In genomic region chr1:152654110-152654509, GRCh38 we compare ENCODE assay signal across 6 cellular contexts. TPM values are rescaled to one million over a fixed set of nuclear protein-coding genes. Genes with fewer than 3 reads are reported as not detected.
DNase-seq lines count a peak whose midpoint lies in the region; ATAC-seq and TF ChIP-seq lines count a peak whose summit lies in the region.

No MANE protein-coding gene starts in this region.

- peak overlapping the region; percentile 53 for H3K4me2 ChIP-seq in Loucy (ENCODE audit: low read depth, low read length, poor library complexity, severe bottlenecking)

- intact Hi-C loops in uterus (cut with DNase I; ENCODE audit: low total_unique reads): no loop called here

- no peak overlapping the region for H3K9ac ChIP-seq in Loucy (ENCODE audit: low read depth, low read length, poor library complexity, severe bottlenecking)

- ATAC-seq in stimulated activated naive CD8-positive, alpha-beta T cell treated with anti-CD3 and anti-CD28 coated beads, Interleukin-15, Interleukin-2, amounts not matched to agents 100 U/mL and 50 U/mL, for 24 hours: no peak

- H3K9me3 ChIP-seq in Loucy (ENCODE audit: insufficient read depth, low read depth, low read length): no peaks in the 10 kb centered on the region
- no peaks in the 10 kb centered on the region for H3K9me3 ChIP-seq in uterus

- no peak overlapping the region for H3K27ac ChIP-seq in uterus

- H3K9me2 ChIP-seq in Loucy (replicated peaks; ENCODE audit: low read depth, low read length): no peaks in the 10 kb centered on the region

- H4K20me1 ChIP-seq in Loucy (ENCODE audit: insufficient read depth, low read length, poor library complexity, severe bottlenecking): no peaks in the 10 kb centered on the region

- peaks cover 2% of the 10 kb centered on the region for H3K9me3 Mint-ChIP-seq in glutamatergic neuron (ENCODE audit: unreplicated experiment)

- DNase-seq in DMS114 treated with DMSO at 0.1 percent for 48 hours (lab: John Stamatoyannopoulos, UW; ENCODE audit: unreplicated experiment) (peak; percentile 75), glutamatergic neuron (peak; percentile 74), uterus (no peak)
- DNase-seq in activated CD4-positive, CD25-positive, alpha-beta regulatory T cell treated with anti-CD3 and anti-CD28 coated beads, Interleukin-2, amount 50 U/mL, for 72 hours: peak; percentile 58
- peak; percentile 65 for DNase-seq in stimulated activated naive CD8-positive, alpha-beta T cell treated with anti-CD3 and anti-CD28 coated beads, Interleukin-15, Interleukin-2, amounts not matched to agents 100 U/mL and 50 U/mL, for 24 hours

- no peaks in the 10 kb centered on the region for H3K79me2 ChIP-seq in Loucy (ENCODE audit: insufficient read depth, low read length)

- peak overlapping the region; percentile 65 for H2AFZ ChIP-seq in Loucy (ENCODE audit: low read length)

- H3K4me1 ChIP-seq in Loucy (ENCODE audit: insufficient read depth, low read length, poor library complexity, severe bottlenecking): peaks cover 4% of the 10 kb centered on the region
- H3K4me1 ChIP-seq in uterus: no peaks in the 10 kb centered on the region

- H3K27me3 ChIP-seq in Loucy (ENCODE audit: insufficient read depth, low read length, poor library complexity, severe bottlenecking) (no peaks in the 10 kb centered on the region), uterus (no peaks in the 10 kb centered on the region)

- no peak for TF ChIP-seq POLR2A in uterus (IDR thresholded peaks at IDR 0.05)

- no peak overlapping the region for H3K27ac Mint-ChIP-seq in glutamatergic neuron (ENCODE audit: unreplicated experiment)

- no peak overlapping the region for H3K4me3 Mint-ChIP-seq in glutamatergic neuron (ENCODE audit: unreplicated experiment)

- no peaks in the 10 kb centered on the region for H3K4me1 Mint-ChIP-seq in glutamatergic neuron (ENCODE audit: low read depth, unreplicated experiment)

- H3K36me3 ChIP-seq in Loucy (ENCODE audit: insufficient read depth, low read length) (no peaks in the 10 kb centered on the region), uterus (no peaks in the 10 kb centered on the region)

- peak overlapping the region; percentile 15 for H3K4me3 ChIP-seq in Loucy (ENCODE audit: low read length, poor library complexity, severe bottlenecking)
- H3K4me3 ChIP-seq in uterus: no peak overlapping the region

- peaks cover under 1% of the 10 kb centered on the region for H3K27me3 Mint-ChIP-seq in glutamatergic neuron (ENCODE audit: unreplicated experiment)

- H3K36me3 Mint-ChIP-seq in glutamatergic neuron (ENCODE audit: unreplicated experiment): no peaks in the 10 kb centered on the region

- peak; percentile 89 for TF ChIP-seq CTCF in Loucy (conservative IDR thresholded peaks at IDR 0.05; ENCODE audit: low read length)
- TF ChIP-seq CTCF in glutamatergic neuron (IDR thresholded peaks at IDR 0.05; ENCODE audit: partially characterized antibody, unreplicated experiment): peak; percentile 86
- TF ChIP-seq CTCF in uterus (IDR thresholded peaks at IDR 0.05): peak in 1 of 4 experiments; percentile 10

- H3F3A ChIP-seq in Loucy (ENCODE audit: low read depth): no peaks in the 10 kb centered on the region

RNA-seq across cellular contexts. Expression of gene LCE2D, which starts 9.1 kb away (rescaled TPM):
- total RNA-seq in glutamatergic neuron (ENCODE audit: unreplicated experiment) (not detected), uterus (not detected)

RNA-seq across cellular contexts. Expression of gene LCE2C, which starts 21.0 kb away (rescaled TPM):
- total RNA-seq in glutamatergic neuron (ENCODE audit: unreplicated experiment) (not detected), uterus (not detected)

RNA-seq across cellular contexts. Expression of gene LCE3A, which starts 31.2 kb away (rescaled TPM):
- total RNA-seq in glutamatergic neuron (ENCODE audit: unreplicated experiment) (not detected), uterus (not detected)

RNA-seq across cellular contexts. Expression of gene LCE2B, which starts 31.8 kb away (rescaled TPM):
- total RNA-seq in glutamatergic neuron (ENCODE audit: unreplicated experiment) (not detected), uterus (not detected)

RNA-seq across cellular contexts. Expression of gene LCE3B, which starts 40.5 kb away (rescaled TPM):
- total RNA-seq in glutamatergic neuron (ENCODE audit: unreplicated experiment) (not detected), uterus (not detected)

Comparison
In these comparisons a context has a peak if more than half of its experiments do, and no peak if none do; other contexts are left out.
1. DNase-seq: peak in DMS114 treated with DMSO at 0.1 percent for 48 hours (single experiment), activated CD4-positive, CD25-positive, alpha-beta regulatory T cell treated with anti-CD3 and anti-CD28 coated beads, Interleukin-2, amount 50 U/mL, for 72 hours (single experiment), glutamatergic neuron (single experiment) and stimulated activated naive CD8-positive, alpha-beta T cell treated with anti-CD3 and anti-CD28 coated beads, Interleukin-15, Interleukin-2, amounts not matched to agents 100 U/mL and 50 U/mL, for 24 hours (single experiment); none in uterus (0 of 2).